ENCODE assay signal across 10 cellular contexts in the genomic region with DNA sequence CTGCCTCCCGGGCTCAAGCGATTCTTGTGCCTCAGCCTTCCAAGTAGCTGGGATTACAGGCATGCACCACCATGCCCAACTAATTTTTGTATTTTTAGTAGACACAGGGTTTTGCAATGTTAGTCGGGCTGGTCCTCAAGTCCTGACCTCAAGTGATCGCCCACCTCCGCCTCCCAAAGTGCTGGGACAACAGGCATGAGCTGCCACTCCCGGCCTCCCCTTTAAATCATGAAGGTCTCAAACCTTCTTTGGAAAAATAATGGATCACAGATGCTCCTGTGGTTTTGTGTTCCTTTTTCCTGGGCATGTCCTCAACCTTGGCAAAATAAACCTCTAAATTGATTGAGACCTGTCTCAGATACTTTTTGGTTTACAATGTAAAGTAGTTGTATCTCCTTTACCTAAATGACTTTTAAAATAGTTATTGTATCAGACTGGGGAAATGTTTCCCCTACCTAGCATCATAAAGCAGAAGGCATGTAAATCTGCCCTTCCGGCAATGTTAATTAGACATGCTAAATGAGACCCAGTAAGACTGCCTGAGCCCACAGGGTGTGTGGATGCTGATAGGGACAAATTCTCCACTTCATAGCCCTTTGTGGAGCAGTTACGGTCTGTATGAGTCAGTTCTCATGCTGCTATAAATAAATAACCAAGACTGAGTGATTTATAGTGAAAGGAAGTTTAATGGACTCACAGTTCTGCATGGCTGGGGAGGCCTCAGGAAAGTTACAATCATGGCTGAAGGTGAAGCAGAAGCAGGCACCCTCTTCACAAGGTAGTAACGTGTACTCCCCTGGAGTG. TPM values are rescaled to one million over a fixed set of nuclear protein-coding genes. Genes with fewer than 3 reads are reported as not detected.
DNase-seq lines count a peak whose midpoint lies in the region; ATAC-seq and TF ChIP-seq lines count a peak whose summit lies in the region.
"Had no signal": no experiment of that assay in that cellular context is flagged by ENCODE, and none has a peak within 500 bp of the region (broad histone marks: within the 10 kb centered on the region; RNA-seq: fewer than 3 reads in every experiment).

No MANE protein-coding gene starts in this region.

- TF ChIP-seq CTCF in foreskin fibroblast (IDR thresholded peaks at IDR 0.05; ENCODE audit: low read depth, low read length) (no peak), endothelial cell (IDR thresholded peaks at IDR 0.05; ENCODE audit: unreplicated experiment) (no peak), BE2C (IDR thresholded peaks at IDR 0.05; ENCODE audit: low read depth, low read length) (no peak)

- peaks cover 6% of the 10 kb centered on the region for H3K36me3 Mint-ChIP-seq in activated naive CD8-positive, alpha-beta T cell treated with anti-CD3 and anti-CD28 coated beads, Interleukin-2, amount 50 U/mL, for 24 hours (ENCODE audit: low read depth)
- peaks cover 7% of the 10 kb centered on the region for H3K36me3 Mint-ChIP-seq in activated naive CD8-positive, alpha-beta T cell treated with anti-CD3 and anti-CD28 coated beads for 36 hours
- peaks cover 10% of the 10 kb centered on the region for H3K36me3 Mint-ChIP-seq in endothelial cell (ENCODE audit: low read depth, unreplicated experiment)

- H3K4me1 Mint-ChIP-seq in activated naive CD8-positive, alpha-beta T cell treated with anti-CD3 and anti-CD28 coated beads, Interleukin-2, amount 50 U/mL, for 24 hours = peaks cover 15% of the 10 kb centered on the region
- no peaks in the 10 kb centered on the region for H3K4me1 Mint-ChIP-seq in activated naive CD8-positive, alpha-beta T cell treated with anti-CD3 and anti-CD28 coated beads for 36 hours
- H3K4me1 Mint-ChIP-seq in endothelial cell (ENCODE audit: unreplicated experiment) = peaks cover 4% of the 10 kb centered on the region

- no peak for DNase-seq in activated naive CD8-positive, alpha-beta T cell treated with anti-CD3 and anti-CD28 coated beads, Interleukin-2, amount 50 U/mL, for 24 hours
- no peak for DNase-seq in activated naive CD8-positive, alpha-beta T cell treated with anti-CD3 and anti-CD28 coated beads for 36 hours
- DNase-seq in NOMO-1 treated with DMSO at 0.1 percent for 48 hours (lab: John Stamatoyannopoulos, UW; ENCODE audit: unreplicated experiment) = peak; percentile 99
- DNase-seq in foreskin fibroblast = peak; percentile 10 to 30
- DNase-seq in endothelial cell (ENCODE audit: low spot score) = no peak
- DNase-seq in NCI-H82 (lab: John Stamatoyannopoulos, UW) = no peak
- no peak for DNase-seq in BE2C
- DNase-seq in activated CD4-positive, CD25-positive, alpha-beta regulatory T cell (lab: John Stamatoyannopoulos, UW) = no peak
- DNase-seq: NCI-H1105 treated with DMSO at 0.1 percent for 48 hours had no signal

- H3K4me3 Mint-ChIP-seq in activated naive CD8-positive, alpha-beta T cell treated with anti-CD3 and anti-CD28 coated beads, Interleukin-2, amount 50 U/mL, for 24 hours = no peak overlapping the region
- H3K4me3 Mint-ChIP-seq in activated naive CD8-positive, alpha-beta T cell treated with anti-CD3 and anti-CD28 coated beads for 36 hours = no peak overlapping the region
- no peak overlapping the region for H3K4me3 Mint-ChIP-seq in endothelial cell (ENCODE audit: unreplicated experiment)
- H3K4me3 Mint-ChIP-seq: dendritic cell treated with granulocyte-macrophage colony-stimulating factor and Interleukin-4, amounts not matched to agents 40 ng/mL and 50 ng/mL, for 4 days had no signal

- H3K27me3 Mint-ChIP-seq in activated naive CD8-positive, alpha-beta T cell treated with anti-CD3 and anti-CD28 coated beads, Interleukin-2, amount 50 U/mL, for 24 hours = peaks cover 5% of the 10 kb centered on the region
- H3K27me3 Mint-ChIP-seq in activated naive CD8-positive, alpha-beta T cell treated with anti-CD3 and anti-CD28 coated beads for 36 hours = peaks cover 4% of the 10 kb centered on the region
- H3K27me3 Mint-ChIP-seq in endothelial cell (ENCODE audit: unreplicated experiment) = no peaks in the 10 kb centered on the region
- H3K27me3 Mint-ChIP-seq: dendritic cell treated with granulocyte-macrophage colony-stimulating factor and Interleukin-4, amounts not matched to agents 40 ng/mL and 50 ng/mL, for 4 days had no signal

- H3K9me3 ChIP-seq in BE2C = no peaks in the 10 kb centered on the region

- H3K27ac Mint-ChIP-seq in activated naive CD8-positive, alpha-beta T cell treated with anti-CD3 and anti-CD28 coated beads, Interleukin-2, amount 50 U/mL, for 24 hours = no peak overlapping the region
- no peak overlapping the region for H3K27ac Mint-ChIP-seq in activated naive CD8-positive, alpha-beta T cell treated with anti-CD3 and anti-CD28 coated beads for 36 hours
- no peak overlapping the region for H3K27ac Mint-ChIP-seq in endothelial cell (ENCODE audit: unreplicated experiment)
- H3K27ac Mint-ChIP-seq: dendritic cell treated with granulocyte-macrophage colony-stimulating factor and Interleukin-4, amounts not matched to agents 40 ng/mL and 50 ng/mL, for 4 days had no signal

- H3K36me3 ChIP-seq in BE2C = no peaks in the 10 kb centered on the region

- no peaks in the 10 kb centered on the region for H3K4me1 ChIP-seq in BE2C

- H3K4me3 ChIP-seq in foreskin fibroblast (ENCODE audit: low read depth in 1 of 2, low read length in 2 of 2) = no peak overlapping the region
- H3K4me3 ChIP-seq in BE2C (ENCODE audit: low read depth, low read length) = no peak overlapping the region

- peaks cover 12% of the 10 kb centered on the region for H3K9me3 Mint-ChIP-seq in activated naive CD8-positive, alpha-beta T cell treated with anti-CD3 and anti-CD28 coated beads, Interleukin-2, amount 50 U/mL, for 24 hours
- peaks cover 8% of the 10 kb centered on the region for H3K9me3 Mint-ChIP-seq in activated naive CD8-positive, alpha-beta T cell treated with anti-CD3 and anti-CD28 coated beads for 36 hours
- H3K9me3 Mint-ChIP-seq in endothelial cell (ENCODE audit: unreplicated experiment) = peaks cover 7% of the 10 kb centered on the region

- H3K27me3 ChIP-seq in BE2C = peaks cover 4% of the 10 kb centered on the region; the same call in 1 of the 2 replicates

- ATAC-seq in activated naive CD8-positive, alpha-beta T cell treated with anti-CD3 and anti-CD28 coated beads, Interleukin-2, amount 50 U/mL, for 24 hours = peak; percentile 81

RNA-seq across cellular contexts. Expression of gene CBR1, which starts 27.8 kb away (rescaled TPM):
- 10 to 100 TPM; 43.4 to 43.7 TPM for total RNA-seq in activated naive CD8-positive, alpha-beta T cell treated with anti-CD3 and anti-CD28 coated beads for 36 hours
- 7.6 TPM for total RNA-seq in endothelial cell (ENCODE audit: unreplicated experiment)
- polyA plus RNA-seq in BE2C (2012; ENCODE audit: insufficient read depth, insufficient read length, low read depth) = 244 TPM

RNA-seq across cellular contexts. Expression of gene CBR3, which starts 37.2 kb away (rescaled TPM):
- 1 to 10 TPM; 9.5 to 9.7 TPM for total RNA-seq in activated naive CD8-positive, alpha-beta T cell treated with anti-CD3 and anti-CD28 coated beads for 36 hours
- 0.38 TPM for total RNA-seq in endothelial cell (ENCODE audit: unreplicated experiment)
- polyA plus RNA-seq in BE2C (2012; ENCODE audit: insufficient read depth, insufficient read length, low read depth) = not detected

RNA-seq across cellular contexts. Expression of gene SETD4, which starts 37.3 kb away (rescaled TPM):
- 10 to 100 TPM; 15.0 to 15.9 TPM for total RNA-seq in activated naive CD8-positive, alpha-beta T cell treated with anti-CD3 and anti-CD28 coated beads for 36 hours
- 15.7 TPM for total RNA-seq in endothelial cell (ENCODE audit: unreplicated experiment)
- polyA plus RNA-seq in BE2C (2012; ENCODE audit: insufficient read depth, insufficient read length, low read depth) = 21.1 TPM

RNA-seq across cellular contexts. Expression of gene DOP1B, which starts 59.0 kb away (rescaled TPM):
- 10 to 100 TPM in 1 of 2 experiments, 1 to 10 TPM in 1; 9.9 to 10.9 TPM for total RNA-seq in activated naive CD8-positive, alpha-beta T cell treated with anti-CD3 and anti-CD28 coated beads for 36 hours
- 8.7 TPM for total RNA-seq in endothelial cell (ENCODE audit: unreplicated experiment)
- polyA plus RNA-seq in BE2C (2012; ENCODE audit: insufficient read depth, insufficient read length, low read depth) = 0.32 TPM

Comparison
In these comparisons a context has a peak if more than half of its experiments do, and no peak if none do; other contexts are left out.
1. DNase-seq: peak in NOMO-1 treated with DMSO at 0.1 percent for 48 hours (single experiment) and foreskin fibroblast (2 of 2); none in activated naive CD8-positive, alpha-beta T cell treated with anti-CD3 and anti-CD28 coated beads, Interleukin-2, amount 50 U/mL, for 24 hours (single experiment), activated naive CD8-positive, alpha-beta T cell treated with anti-CD3 and anti-CD28 coated beads for 36 hours (single experiment), endothelial cell (single experiment), NCI-H82 (single experiment), BE2C (single experiment) and activated CD4-positive, CD25-positive, alpha-beta regulatory T cell (0 of 4).